8 cellular contexts compared by ENCODE assay signal in the genomic region with DNA sequence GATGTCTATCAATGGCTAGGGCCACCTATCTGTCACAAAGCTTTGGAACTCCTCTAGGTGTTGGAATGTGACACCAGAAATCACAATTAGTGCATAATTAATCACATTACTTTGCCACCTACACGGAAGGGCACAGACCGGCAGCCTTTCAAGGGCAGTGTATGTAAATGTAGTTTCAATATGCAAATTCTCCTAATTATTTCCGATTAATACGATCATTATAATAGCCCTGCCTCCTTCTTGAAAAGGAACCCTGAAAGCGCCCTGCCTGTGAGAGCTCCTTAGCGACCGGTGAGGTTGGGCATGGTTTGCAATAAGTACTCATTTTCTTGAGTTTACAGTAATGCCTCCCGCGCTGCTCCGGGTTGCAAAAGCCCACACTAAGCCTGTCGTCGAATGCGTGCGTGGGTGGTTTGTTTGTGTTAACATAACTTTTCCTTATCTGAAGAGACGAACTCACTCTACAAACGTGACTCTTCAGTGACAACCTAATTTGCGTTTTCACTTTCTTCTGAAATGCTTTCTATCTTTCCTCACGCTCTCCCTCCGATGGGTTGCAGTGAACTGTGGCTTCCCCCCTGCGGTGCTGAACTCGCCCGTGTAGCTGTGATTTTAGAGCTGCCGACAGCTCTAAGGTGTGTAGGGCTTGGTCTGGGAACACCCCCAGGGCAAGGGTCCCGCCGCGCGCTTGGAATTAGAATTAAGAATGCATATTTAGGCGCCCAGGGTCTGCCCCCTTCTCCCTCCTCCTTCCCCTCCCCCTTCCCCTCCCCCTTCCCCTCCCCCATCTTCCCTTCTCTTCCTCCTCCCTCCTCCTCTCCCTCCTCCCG. TPM values are rescaled to one million over a fixed set of nuclear protein-coding genes. Genes with fewer than 3 reads are reported as not detected.
DNase-seq lines count a peak whose midpoint lies in the region; ATAC-seq and TF ChIP-seq lines count a peak whose summit lies in the region.

No MANE protein-coding gene starts in this region.

- no peaks in the 10 kb centered on the region for H3K79me2 ChIP-seq in Karpas-422 (ENCODE audit: low read length)

- H3K4me3 Mint-ChIP-seq in activated T-helper 2 cell treated with anti-CD3 and anti-CD28 coated beads, Interferon-gamma antibody, Interleukin-2, Interleukin-4, amounts not matched to agents 10 μg/mL and 5 μg/mL and 100 μg/mL, durations not matched to agents 14 hours and 24 hours and 36 hours (ENCODE audit: low read depth), result peak overlapping the region; percentile 83

- peak overlapping the region; percentile 80 for H3K27ac Mint-ChIP-seq in activated T-helper 2 cell treated with anti-CD3 and anti-CD28 coated beads, Interferon-gamma antibody, Interleukin-2, Interleukin-4, amounts not matched to agents 10 μg/mL and 5 μg/mL and 100 μg/mL, durations not matched to agents 14 hours and 24 hours and 36 hours

- peaks cover 63% of the 10 kb centered on the region for H3K4me1 ChIP-seq in Karpas-422 (ENCODE audit: low read length)
- H3K4me1 ChIP-seq in neuron (ENCODE audit: insufficient read depth, low read length), result peaks cover 48% of the 10 kb centered on the region

- H2AFZ ChIP-seq in Karpas-422 (ENCODE audit: low read length) (peak overlapping the region; percentile 79; the same call in 1 of the 2 replicates), neuron (ENCODE audit: low read depth, low read length) (peak overlapping the region; percentile 10)

- peaks cover 5% of the 10 kb centered on the region; the same call in 1 of the 2 replicates for H3K27me3 ChIP-seq in Karpas-422 (ENCODE audit: low read length)
- H3K27me3 ChIP-seq in neuron (ENCODE audit: insufficient read depth, low read length), result no peaks in the 10 kb centered on the region

- H3K9me3 ChIP-seq in Karpas-422 (ENCODE audit: low read length) (no peaks in the 10 kb centered on the region), neuron (ENCODE audit: low read length) (peaks cover 2% of the 10 kb centered on the region)

- peak overlapping the region; percentile 71 for H3K4me3 ChIP-seq in Karpas-422 (ENCODE audit: low read length)
- H3K4me3 ChIP-seq in fibroblast of the aortic adventitia (ENCODE audit: low read depth, low read length), result peak overlapping the region; percentile 70
- peak overlapping the region; percentile 50 for H3K4me3 ChIP-seq in neuron (ENCODE audit: low read length)

- no peaks in the 10 kb centered on the region; the same call in 1 of the 2 replicates for H4K20me1 ChIP-seq in Karpas-422 (ENCODE audit: insufficient read depth, low read depth, low read length)

- in situ Hi-C loops in Caki2 (cut with HindIII; ENCODE audit: low pct_unique_long_range_greater_than_20kb, low sequenced_read_pairs), result loop anchor here (10.0 kb wide), 1 partner anchor 646 kb away; no protein-coding TSS in a partner anchor

- peaks cover 2% of the 10 kb centered on the region for H3K9me3 Mint-ChIP-seq in activated T-helper 2 cell treated with anti-CD3 and anti-CD28 coated beads, Interferon-gamma antibody, Interleukin-2, Interleukin-4, amounts not matched to agents 10 μg/mL and 5 μg/mL and 100 μg/mL, durations not matched to agents 14 hours and 24 hours and 36 hours

- no peak for ATAC-seq in GM18907 (IDR thresholded peaks at IDR 0.05; ENCODE audit: unreplicated experiment)

- H3K27ac ChIP-seq in Karpas-422 (ENCODE audit: low read length), result peak overlapping the region; percentile 80
- H3K27ac ChIP-seq in temporal lobe (ENCODE audit: low read depth, low read length), result peak overlapping the region; percentile 71

- intact Hi-C loops in activated T-helper 2 cell treated with anti-CD3 and anti-CD28 coated beads, Interferon-gamma antibody, Interleukin-2, Interleukin-4, amounts not matched to agents 10 μg/mL and 5 μg/mL and 100 μg/mL, durations not matched to agents 14 hours and 24 hours and 36 hours (cut with micrococcal nuclease), result loop anchor here (1.0 to 10.0 kb wide), 16 partner anchors 73 to 1229 kb away; no protein-coding TSS in a partner anchor

- peaks cover 16% of the 10 kb centered on the region for H3K27me3 Mint-ChIP-seq in activated T-helper 2 cell treated with anti-CD3 and anti-CD28 coated beads, Interferon-gamma antibody, Interleukin-2, Interleukin-4, amounts not matched to agents 10 μg/mL and 5 μg/mL and 100 μg/mL, durations not matched to agents 14 hours and 24 hours and 36 hours (ENCODE audit: low read depth)

- H3K36me3 ChIP-seq in Karpas-422 (ENCODE audit: insufficient read depth, low read length) (no peaks in the 10 kb centered on the region), neuron (ENCODE audit: insufficient read depth, low read length) (no peaks in the 10 kb centered on the region)

- DNase-seq in Caki2 (ENCODE audit: low read depth) (peak; percentile 86), Karpas-422 (peak; percentile 92), RKO (ENCODE audit: low spot score) (peak; percentile 75), fibroblast of the aortic adventitia (ENCODE audit: low read depth) (peak; percentile 92)
- DNase-seq in activated T-helper 2 cell treated with anti-CD3 and anti-CD28 coated beads, Interferon-gamma antibody, Interleukin-2, Interleukin-4, amounts not matched to agents 10 μg/mL and 5 μg/mL and 100 μg/mL, durations not matched to agents 14 hours and 24 hours and 36 hours (ENCODE audit: low spot score), result peak; percentile 67

- peaks cover 38% of the 10 kb centered on the region for H3K36me3 Mint-ChIP-seq in activated T-helper 2 cell treated with anti-CD3 and anti-CD28 coated beads, Interferon-gamma antibody, Interleukin-2, Interleukin-4, amounts not matched to agents 10 μg/mL and 5 μg/mL and 100 μg/mL, durations not matched to agents 14 hours and 24 hours and 36 hours (ENCODE audit: low read depth)

- H3K9me2 ChIP-seq in Karpas-422 (replicated peaks; ENCODE audit: insufficient read depth, low read length), result no peaks in the 10 kb centered on the region

- H3K4me1 Mint-ChIP-seq in activated T-helper 2 cell treated with anti-CD3 and anti-CD28 coated beads, Interferon-gamma antibody, Interleukin-2, Interleukin-4, amounts not matched to agents 10 μg/mL and 5 μg/mL and 100 μg/mL, durations not matched to agents 14 hours and 24 hours and 36 hours (ENCODE audit: low read depth), result peaks cover 27% of the 10 kb centered on the region

- H3K4me2 ChIP-seq in Karpas-422 (ENCODE audit: low read depth, low read length, poor library complexity, severe bottlenecking), result peak overlapping the region; percentile 94

- peak overlapping the region; percentile 70 for H3K9ac ChIP-seq in Karpas-422 (ENCODE audit: low read length)

- no peak for TF ChIP-seq CTCF in fibroblast of the aortic adventitia (IDR thresholded peaks at IDR 0.05; ENCODE audit: insufficient read depth, low read length)

RNA-seq across cellular contexts. Expression of a gene that starts 0.7 kb away (rescaled TPM):
- total RNA-seq in Caki2 (2014; rRNA removed; shearing (Covaris generic); ENCODE audit: low replicate concordance), result 65.9 and 90.3 TPM in 2 replicates
- 33.9 and 57.6 TPM in 2 replicates for total RNA-seq in Karpas-422 (2014; rRNA removed; shearing (Covaris generic); ENCODE audit: low replicate concordance)
- 423 and 431 TPM in 2 replicates for total RNA-seq in activated T-helper 2 cell treated with anti-CD3 and anti-CD28 coated beads, Interferon-gamma antibody, Interleukin-2, Interleukin-4, amounts not matched to agents 10 μg/mL and 5 μg/mL and 100 μg/mL, durations not matched to agents 14 hours and 24 hours and 36 hours
- total RNA-seq in fibroblast of the aortic adventitia (ENCODE audit: low replicate concordance) (109 and 207 TPM in 2 replicates), temporal lobe (91.7 TPM)
